In the genomic region with DNA sequence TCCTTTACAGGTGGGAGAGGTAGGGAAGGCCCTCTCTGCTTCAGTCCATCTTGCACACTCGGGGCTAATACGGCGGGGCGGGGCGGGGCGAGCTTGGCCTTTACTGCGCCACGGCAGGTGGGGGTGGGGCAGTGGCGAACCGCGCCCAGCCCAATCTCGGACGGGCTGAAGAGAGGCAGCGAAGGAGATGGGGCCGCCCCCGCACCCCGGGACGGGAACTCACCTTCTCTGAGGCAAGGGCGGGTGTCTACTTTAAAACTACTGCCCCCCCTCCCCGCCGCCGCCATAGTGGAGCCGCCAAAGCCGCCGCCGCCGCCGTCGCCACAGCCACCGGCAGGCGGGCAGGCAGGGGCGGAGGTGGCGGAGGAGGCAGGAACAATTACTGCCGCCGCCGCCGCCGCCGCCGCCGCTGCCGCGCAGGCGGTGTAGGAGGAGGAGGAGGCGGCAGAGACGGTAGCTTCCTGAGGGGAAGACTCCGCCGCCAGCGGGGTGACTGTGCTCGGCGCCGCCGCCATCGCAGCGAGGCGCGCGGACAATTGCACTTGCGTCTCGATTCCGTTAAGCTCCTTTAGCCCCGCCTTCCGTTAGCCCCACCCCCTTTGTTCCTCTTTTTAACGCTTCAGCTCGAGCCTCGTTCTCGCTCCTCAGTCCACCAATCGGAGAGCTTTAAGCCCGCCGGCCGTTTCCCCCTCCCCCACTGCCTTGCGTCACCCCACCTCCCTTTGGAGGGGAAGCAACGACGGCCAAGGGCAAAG, we compare ENCODE assay signal across 8 cellular contexts. TPM values are rescaled to one million over a fixed set of nuclear protein-coding genes. Genes with fewer than 3 reads are reported as not detected.
DNase-seq lines count a peak whose midpoint lies in the region; ATAC-seq and TF ChIP-seq lines count a peak whose summit lies in the region.

A gene (minus strand): TSS at position 534 of the 755 bp plus-strand sequence. CDS start 19 bp downstream, at position 515.

- H3K4me1 ChIP-seq in Karpas-422 (ENCODE audit: low read length) (peaks cover 11% of the 10 kb centered on the region), RWPE2 (ENCODE audit: insufficient read depth, poor library complexity, severe bottlenecking) (no peaks in the 10 kb centered on the region), neuron (ENCODE audit: insufficient read depth, low read length) (no peaks in the 10 kb centered on the region)

- no peak for TF ChIP-seq CTCF in RWPE2 (IDR thresholded peaks at IDR 0.05; ENCODE audit: poor library complexity, severe bottlenecking)

- ATAC-seq in GM21825 (IDR thresholded peaks at IDR 0.05; ENCODE audit: unreplicated experiment) (peak; percentile 90), RWPE2 (ENCODE audit: low read depth) (peak; percentile 75)

- H3K9ac ChIP-seq in Karpas-422 (ENCODE audit: low read length), result peak within 1 kb of the TSS; percentile 75

- peak within 1 kb of the TSS; percentile 66 for H3K4me3 ChIP-seq in Karpas-422 (ENCODE audit: low read length)
- H3K4me3 ChIP-seq in RWPE2 (ENCODE audit: severe bottlenecking), result peak within 1 kb of the TSS; percentile 39
- peak within 1 kb of the TSS; percentile 72 for H3K4me3 ChIP-seq in neuron (ENCODE audit: low read length)

- H2AFZ ChIP-seq in Karpas-422 (ENCODE audit: low read length) (no peak within 1 kb of the TSS; the same call in 1 of the 2 replicates), neuron (ENCODE audit: low read depth, low read length) (peak within 1 kb of the TSS; percentile 36)

- H4K20me1 ChIP-seq in Karpas-422 (ENCODE audit: insufficient read depth, low read depth, low read length), result no peaks in the 10 kb centered on the region

- H3K36me3 ChIP-seq in Karpas-422 (ENCODE audit: insufficient read depth, low read length), result no peaks in the 10 kb centered on the region
- H3K36me3 ChIP-seq in RWPE2 (ENCODE audit: low read depth), result no peaks in the 10 kb centered on the region
- H3K36me3 ChIP-seq in neuron (ENCODE audit: insufficient read depth, low read length), result no peaks in the 10 kb centered on the region

- H3K27ac ChIP-seq in Karpas-422 (ENCODE audit: low read length) (peak within 1 kb of the TSS; percentile 40; the same call in 1 of the 2 replicates), RWPE2 (ENCODE audit: poor library complexity, severe bottlenecking) (no peak within 1 kb of the TSS)

- peak within 1 kb of the TSS; percentile 74 for H3K4me2 ChIP-seq in Karpas-422 (ENCODE audit: low read depth, low read length, poor library complexity, severe bottlenecking)

- H3K27me3 ChIP-seq in Karpas-422 (ENCODE audit: low read length) (no peaks in the 10 kb centered on the region), RWPE2 (ENCODE audit: insufficient read depth, poor library complexity, severe bottlenecking) (no peaks in the 10 kb centered on the region), neuron (ENCODE audit: insufficient read depth, low read length) (no peaks in the 10 kb centered on the region)

- no peaks in the 10 kb centered on the region for H3K79me2 ChIP-seq in Karpas-422 (ENCODE audit: low read length)

- no peaks in the 10 kb centered on the region for H3K9me3 ChIP-seq in Karpas-422 (ENCODE audit: low read length)
- no peaks in the 10 kb centered on the region for H3K9me3 ChIP-seq in RWPE2 (ENCODE audit: severe bottlenecking)
- H3K9me3 ChIP-seq in neuron (ENCODE audit: low read length), result no peaks in the 10 kb centered on the region

- no peaks in the 10 kb centered on the region for H3K9me2 ChIP-seq in Karpas-422 (replicated peaks; ENCODE audit: insufficient read depth, low read length)

- DNase-seq in Daoy (ENCODE audit: low read depth) (peak; percentile 89), Karpas-422 (peak; percentile 95), RWPE2 (ENCODE audit: low spot score) (peak; percentile 38), foreskin melanocyte (peak; percentile 70), stromal cell of bone marrow (ENCODE audit: low read depth) (peak; percentile 77)
- peak; percentile 96 for DNase-seq in activated effector memory CD4-positive, alpha-beta T cell treated with anti-CD3 and anti-CD28 coated beads, Interleukin-2, amount 50 U/mL, for 16 hours

RNA-seq across cellular contexts. Expression of the gene that starts here (rescaled TPM):
- total RNA-seq in Daoy (2014; rRNA removed; shearing (Covaris generic)), result 0.36 and 0.46 TPM in 2 replicates
- total RNA-seq in Karpas-422 (2014; rRNA removed; shearing (Covaris generic); ENCODE audit: low replicate concordance), result 4.1 and 9.1 TPM in 2 replicates

Comparison
In these comparisons a context has a peak if more than half of its experiments do, and no peak if none do; other contexts are left out.
1. Peak in DNase-seq in Daoy; RNA of the gene not detected or under 1 TPM.
2. DNase-seq: peak in every context shown above with its lines; median percentile 96 in activated effector memory CD4-positive, alpha-beta T cell treated with anti-CD3 and anti-CD28 coated beads, Interleukin-2, amount 50 U/mL, for 16 hours; 95 in Karpas-422; 89 in Daoy; 77 in stromal cell of bone marrow; 70 in foreskin melanocyte; 38 in RWPE2.